In the genomic region with DNA sequence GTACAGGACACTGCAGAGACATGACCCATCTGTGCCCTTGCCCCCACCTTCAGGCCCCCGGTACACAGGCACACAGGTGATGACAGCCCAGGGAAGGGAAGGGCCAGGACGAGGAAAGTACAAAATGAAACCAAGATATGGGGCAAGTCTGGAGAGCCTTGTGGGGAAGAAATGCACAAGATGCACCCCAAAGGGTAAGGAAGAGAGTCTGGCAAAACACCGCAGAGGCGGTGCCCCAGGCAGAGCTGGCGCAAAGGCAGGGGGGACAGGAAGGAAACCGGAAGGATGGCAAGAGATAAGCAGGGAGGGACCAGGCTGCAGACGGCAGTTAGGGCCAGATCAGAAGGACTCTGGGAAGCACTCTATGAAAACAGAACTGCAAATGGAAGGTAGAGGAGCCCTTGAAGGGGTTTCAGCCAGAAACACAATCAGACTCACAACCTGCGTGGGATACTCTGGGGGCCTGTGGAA, we compare ENCODE assay signal across 11 cellular contexts.
DNase-seq lines count a peak whose midpoint lies in the region; ATAC-seq and TF ChIP-seq lines count a peak whose summit lies in the region.
"Had no signal": no experiment of that assay in that cellular context is flagged by ENCODE, and none has a peak within 500 bp of the region (broad histone marks: within the 10 kb centered on the region; RNA-seq: fewer than 3 reads in every experiment).

No MANE protein-coding gene starts in this region.

- no peaks in the 10 kb centered on the region for H3K9me3 ChIP-seq in Panc1 (ENCODE audit: control insufficient read depth, insufficient read depth, low read depth, low read length)
- no peaks in the 10 kb centered on the region for H3K9me3 ChIP-seq in thymus (ENCODE audit: control insufficient read depth)

- ATAC-seq in left cardiac atrium = peak in 1 of 2 donors; percentile 27
- no peak for ATAC-seq in Right ventricle myocardium superior (ENCODE audit: poor library complexity)
- ATAC-seq in Panc1 = peak; percentile 69
- no peak for ATAC-seq in GM21390 (IDR thresholded peaks at IDR 0.05; ENCODE audit: unreplicated experiment)
- ATAC-seq in GM18502 (IDR thresholded peaks at IDR 0.05; ENCODE audit: poor library complexity, unreplicated experiment) = no peak

- BruUV-seq in Panc1 (replicated peaks; lab: Mats Ljungman, UMichigan) = no TSS peak

- H3K4me3 ChIP-seq in Panc1 (ENCODE audit: low read depth in 2 of 2, low read length in 2 of 2) = peak overlapping the region; percentile 32 to 52
- H3K4me3 ChIP-seq in thymus (ENCODE audit: low read length) = no peak overlapping the region
- H3K4me3 ChIP-seq: neural progenitor cell had no signal

- peaks cover 13% of the 10 kb centered on the region for H3K4me1 Mint-ChIP-seq in endothelial cell (ENCODE audit: unreplicated experiment)

- DNase-seq in left cardiac atrium (peak; percentile 40), Right ventricle myocardium superior (no peak), Panc1 (ENCODE audit: low read depth, low spot score) (no peak), endothelial cell (ENCODE audit: low spot score) (peak; percentile 5), NCI-H2107 treated with DMSO at 0.1 percent for 48 hours (lab: John Stamatoyannopoulos, UW; ENCODE audit: unreplicated experiment) (no peak)
- DNase-seq: cerebellar nuclear complex, NCI-H1417 treated with DMSO at 0.1 percent for 48 hours had no signal

- intact Hi-C loops in left cardiac atrium (cut with DNase I) = no loop called here
- intact Hi-C loops in Right ventricle myocardium superior (cut with DNase I) = no loop called here
- intact Hi-C loops in Panc1 (cut with micrococcal nuclease; ENCODE audit: unreplicated experiment) = no loop called here

- H3K4me3 Mint-ChIP-seq in endothelial cell (ENCODE audit: unreplicated experiment) = no peak overlapping the region
- H3K4me3 Mint-ChIP-seq: neural progenitor cell had no signal

- H3K36me3 Mint-ChIP-seq in endothelial cell (ENCODE audit: low read depth, unreplicated experiment) = no peaks in the 10 kb centered on the region
- H3K36me3 Mint-ChIP-seq: neural progenitor cell had no signal

- peaks cover 3% of the 10 kb centered on the region for H3K27me3 Mint-ChIP-seq in endothelial cell (ENCODE audit: unreplicated experiment)

- H3K36me3 ChIP-seq in Panc1 (ENCODE audit: control insufficient read depth, insufficient read depth, low read length) (no peaks in the 10 kb centered on the region), thymus (ENCODE audit: control insufficient read depth, insufficient read depth) (no peaks in the 10 kb centered on the region)
- H3K36me3 ChIP-seq: neural progenitor cell had no signal

- POLR2A ChIA-PET in Panc1 (lab: Charles Lee) = no interaction called here

- H3K27ac Mint-ChIP-seq in endothelial cell (ENCODE audit: unreplicated experiment) = no peak overlapping the region
- H3K27ac Mint-ChIP-seq: neural progenitor cell had no signal

- WGBS in thymus = 37% methylated on average over 8 of the region's 8 CpGs

- H3K9me3 Mint-ChIP-seq in endothelial cell (ENCODE audit: unreplicated experiment) = no peaks in the 10 kb centered on the region
- H3K9me3 Mint-ChIP-seq: neural progenitor cell had no signal

- CTCF ChIA-PET in Panc1 (lab: Charles Lee) = interaction anchor here (0.6 kb wide), 1 partner anchor 101 kb away, joined by 6 read pairs; no protein-coding TSS in a partner anchor

- peaks cover 26% of the 10 kb centered on the region for H3K4me1 ChIP-seq in Panc1 (ENCODE audit: control insufficient read depth, insufficient read depth, low read length)
- peaks cover 6% of the 10 kb centered on the region for H3K4me1 ChIP-seq in thymus (ENCODE audit: control insufficient read depth, insufficient read depth, low read length)

- in situ Hi-C loops in Panc1 (cut with HindIII; ENCODE audit: low pct_unique_long_range_greater_than_20kb, low sequenced_read_pairs) = no loop called here

- H3K27ac ChIP-seq in Panc1 (ENCODE audit: low read length) (peak overlapping the region; percentile 79), thymus (ENCODE audit: low read depth) (peak overlapping the region; percentile 20)
- H3K27ac ChIP-seq: neural progenitor cell had no signal

- TF ChIP-seq CTCF in Panc1 (IDR thresholded peaks at IDR 0.05) (no peak), endothelial cell (IDR thresholded peaks at IDR 0.05; ENCODE audit: unreplicated experiment) (no peak)

- H3K27me3 ChIP-seq in Panc1 (ENCODE audit: control insufficient read depth, insufficient read depth, low read length) (no peaks in the 10 kb centered on the region), thymus (ENCODE audit: control insufficient read depth, insufficient read depth) (no peaks in the 10 kb centered on the region)
- H3K27me3 ChIP-seq: neural progenitor cell had no signal

Comparison
In these comparisons a context has a peak if more than half of its experiments do, and no peak if none do; other contexts are left out.
1. DNase-seq: peak in left cardiac atrium (single experiment) and endothelial cell (single experiment); none in Right ventricle myocardium superior (single experiment), Panc1 (single experiment) and NCI-H2107 treated with DMSO at 0.1 percent for 48 hours (single experiment).